In the genomic region with DNA sequence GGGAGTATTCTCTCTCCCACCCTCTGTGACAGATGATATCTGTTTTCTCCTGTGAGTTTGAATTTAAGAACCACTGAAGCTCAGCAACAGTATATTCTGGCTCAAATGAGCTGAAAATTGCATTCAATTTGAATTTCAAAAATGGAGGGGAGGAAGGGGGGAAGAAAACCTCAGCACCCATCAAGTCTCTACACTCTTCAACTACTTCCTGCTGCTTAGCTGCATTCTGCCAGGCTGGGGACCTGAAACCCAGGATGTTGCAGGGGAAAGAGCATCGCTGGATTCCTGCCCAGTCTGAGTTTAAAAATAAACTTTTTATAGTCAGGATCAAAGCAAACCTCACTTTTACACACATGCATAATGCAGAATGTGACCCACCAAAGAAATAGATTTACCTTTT, we compare ENCODE assay signal across 22 cellular contexts.
DNase-seq lines count a peak whose midpoint lies in the region; FAIRE-seq and TF ChIP-seq lines count a peak whose summit lies in the region.
"Had no signal": no experiment of that assay in that cellular context is flagged by ENCODE, and none has a peak within 500 bp of the region (broad histone marks: within the 10 kb centered on the region; RNA-seq: fewer than 3 reads in every experiment).

No MANE protein-coding gene starts in this region.

- no peak overlapping the region for H2BK5ac ChIP-seq in H1 (ENCODE audit: low read depth, low read length)

- FAIRE-seq in H1 (lab: Jason Lieb, UNC): peak; percentile 13
- FAIRE-seq: A549, GM18507 had no signal

- no peak overlapping the region for H2BK120ac ChIP-seq in H1 (replicated peaks; ENCODE audit: low read depth, low read length)

- POLR2A ChIA-PET in H1 (lab: Charles Lee; ENCODE audit: partially characterized antibody): interaction anchor here (0.6 kb wide), 1 partner anchor 11 kb away, joined by 3 read pairs; no protein-coding TSS in a partner anchor

- no peaks in the 10 kb centered on the region for H3K23me2 ChIP-seq in H1 (ENCODE audit: low read depth, low read length)

- CTCF ChIA-PET in H1 (lab: Charles Lee; ENCODE audit: partially characterized antibody): interaction anchor here (0.6 to 1.4 kb wide), 8 partner anchors 11 to 191 kb away, joined by 3 to 5 read pairs (median 4); no protein-coding TSS in a partner anchor

- no peak overlapping the region for H3K4me2 ChIP-seq in H1 (ENCODE audit: insufficient read depth in 1 of 2, low read depth in 2 of 2, low read length in 2 of 2)
- H3K4me2 ChIP-seq: A549, PC-9 had no signal

- H2BK20ac ChIP-seq in H1 (ENCODE audit: low read length): no peak overlapping the region

- no peaks in the 10 kb centered on the region for H3K79me2 ChIP-seq in H1 (ENCODE audit: control insufficient read depth in 1 of 2, insufficient read depth in 2 of 2, low read length in 2 of 2)

- H3K9ac ChIP-seq in H1 (replicated peaks in 1 of 4; ENCODE audit: extremely low read depth in 1 of 4, low read depth in 3 of 4, low read length in 3 of 4): no peak overlapping the region
- H3K9ac ChIP-seq in colonic mucosa (ENCODE audit: low read depth in 2 of 2, low read length in 2 of 2): no peak overlapping the region
- H3K9ac ChIP-seq: GM23248 had no signal

- 31% methylated on average over 1 of the region's 1 CpG; no CpG with 5 or more reads in 1 of the 2 experiments for WGBS in H1 (ENCODE audit: extremely low coverage in 1 of 2, insufficient coverage in 1 of 2, insufficient read length in 1 of 2, insufficient replicate concordance in 2 of 2, low coverage in 1 of 2, low lambda C conversion rate in 2 of 2, missing lambda C conversion rate in 1 of 2), 2 experiments

- DNase-seq in H4 (ENCODE audit: low spot score) (peak; percentile 6), M059J (ENCODE audit: low read depth) (peak; percentile 21), H1 (ENCODE audit: low read depth in 1 of 2, low spot score in 2 of 2) (no peak), left kidney (ENCODE audit: low read depth, low spot score) (peak; percentile 20), colonic mucosa (no peak), activated gamma-delta T cell treated with Interleukin-2 at 50 U/mL for 16 hours (no peak), KG1 (lab: John Stamatoyannopoulos, UW) (no peak), A172 (ENCODE audit: low spot score) (no peak)
- DNase-seq: C1 segment of cervical spinal cord; CD4-positive, alpha-beta memory T cell; COR-L47; DMS53; GM23248; MV-4-11; NCI-H1105; NCI-H2029; NCI-H446 treated with DMSO at 0.1 percent for 48 hours; NCI-H526; PC-9; Right ventricle myocardium superior had no signal

- no peak overlapping the region for H4K91ac ChIP-seq in H1 (replicated peaks; ENCODE audit: insufficient read length, low read length)

- intact Hi-C loops in colonic mucosa (cut with DNase I): no loop called here

- no peak overlapping the region for H3K23ac ChIP-seq in H1 (ENCODE audit: insufficient read length)

- no peak for TF ChIP-seq EP300 in H1 (IDR thresholded peaks at IDR 0.05; ENCODE audit: borderline replicate concordance in 1 of 2, low read depth in 2 of 2, low read length in 2 of 2)

- H3K18ac ChIP-seq in H1 (ENCODE audit: extremely low read depth, low read length): no peak overlapping the region; the same call in 1 of the 2 replicates

- H3K4me3 ChIP-seq in H1 (ENCODE audit: extremely low read depth in 1 of 4, insufficient read depth in 2 of 4, low read depth in 3 of 4, low read length in 4 of 4): no peak overlapping the region
- no peak overlapping the region for H3K4me3 ChIP-seq in colonic mucosa
- H3K4me3 ChIP-seq: A549, GM23248, PC-9 had no signal

- H2AFZ ChIP-seq in H1 (ENCODE audit: low read length): no peak overlapping the region
- H2AFZ ChIP-seq: GM23248, PC-9 had no signal

- H3K27ac ChIP-seq in H1 (ENCODE audit: low read depth, low read length): no peak overlapping the region
- H3K27ac ChIP-seq in colonic mucosa: no peak overlapping the region
- H3K27ac ChIP-seq: A549, GM23248, PC-9 had no signal

- no peaks in the 10 kb centered on the region for H3K9me3 ChIP-seq in H1 (ENCODE audit: insufficient read depth in 2 of 2, low read depth in 1 of 2, low read length in 1 of 2)
- H3K9me3 ChIP-seq in colonic mucosa: no peaks in the 10 kb centered on the region
- H3K9me3 ChIP-seq: A549 had no signal

- no peak overlapping the region for H2BK15ac ChIP-seq in H1 (ENCODE audit: low read length)

- H3K79me1 ChIP-seq in H1 (ENCODE audit: low read depth, low read length): no peaks in the 10 kb centered on the region

- TF ChIP-seq RAD21 in H1 (IDR thresholded peaks at IDR 0.05 in 1 of 2, conservative IDR thresholded peaks at IDR 0.05 in 1 of 2; ENCODE audit: low read depth in 2 of 2, low read length in 2 of 2): no peak

- H4K20me1 ChIP-seq in H1 (replicated peaks in 1 of 2; ENCODE audit: control insufficient read depth in 1 of 2, insufficient read depth in 2 of 2, low read length in 2 of 2): no peaks in the 10 kb centered on the region

- peaks cover 0 to 10% (median 5%) of the 10 kb centered on the region in 4 experiments; a peak in 3 of 7 replicates for H3K4me1 ChIP-seq in H1 (replicated peaks in 1 of 4; ENCODE audit: control insufficient read depth in 3 of 4, insufficient read depth in 4 of 4, low read length in 3 of 4)
- H3K4me1 ChIP-seq in colonic mucosa: no peaks in the 10 kb centered on the region
- H3K4me1 ChIP-seq: A549 had no signal

- no peak overlapping the region for H4K8ac ChIP-seq in H1 (ENCODE audit: extremely low read depth, insufficient read depth, low read length)

- no peak overlapping the region for H2AK5ac ChIP-seq in H1 (ENCODE audit: low read depth, low read length)

- TF ChIP-seq POLR2A in H1 (IDR thresholded peaks at IDR 0.05; ENCODE audit: control extremely low read depth in 1 of 2, low read depth in 2 of 2, low read length in 2 of 2): no peak

- no peaks in the 10 kb centered on the region for H3K36me3 ChIP-seq in H1 (ENCODE audit: control insufficient read depth in 2 of 4, insufficient read depth in 4 of 4, low read length in 3 of 4)
- H3K36me3 ChIP-seq in colonic mucosa: no peaks in the 10 kb centered on the region

- no peak overlapping the region for H3K4ac ChIP-seq in H1 (replicated peaks; ENCODE audit: insufficient read length, low read depth, low read length)

- H3K27me3 ChIP-seq in H1 (replicated peaks in 1 of 4; ENCODE audit: control insufficient read depth in 3 of 4, extremely low read depth in 1 of 4, insufficient read depth in 3 of 4, low read length in 3 of 4): no peaks in the 10 kb centered on the region
- no peaks in the 10 kb centered on the region for H3K27me3 ChIP-seq in colonic mucosa

- H4K5ac ChIP-seq in H1 (ENCODE audit: insufficient read length, low read depth, low read length): no peak overlapping the region

- no peak overlapping the region for H3K14ac ChIP-seq in H1 (ENCODE audit: insufficient read length)

- no peak overlapping the region for H2BK12ac ChIP-seq in H1 (ENCODE audit: low read depth, low read length)

- no peak overlapping the region for H3K56ac ChIP-seq in H1 (replicated peaks; ENCODE audit: insufficient read length, low read depth, low read length)

- TF ChIP-seq CTCF in H1 (IDR thresholded peaks at IDR 0.05; ENCODE audit: control extremely low read depth in 1 of 3, insufficient read depth in 1 of 3, low read depth in 1 of 3, low read length in 3 of 3) (no peak), colonic mucosa (IDR thresholded peaks at IDR 0.05) (no peak)

TF ChIP-seq in H1, 55 proteins besides CTCF, POLR2A, EP300 and RAD21:
- TF ChIP-seq MAX (IDR thresholded peaks at IDR 0.05) (no peak), ATF3 (IDR thresholded peaks at IDR 0.05; ENCODE audit: insufficient read depth, low read depth, low read length) (no peak), CTBP2 (IDR thresholded peaks at IDR 0.05; ENCODE audit: borderline replicate concordance, insufficient read depth, insufficient read length, low read length) (no peak), SP2 (IDR thresholded peaks at IDR 0.05; ENCODE audit: low read length) (no peak), JUN (IDR thresholded peaks at IDR 0.05; ENCODE audit: low read depth, low read length) (no peak), USF2 (IDR thresholded peaks at IDR 0.05; ENCODE audit: low read length) (no peak), SIRT6 (IDR thresholded peaks at IDR 0.05; ENCODE audit: low read length) (no peak), HDAC2 (IDR thresholded peaks at IDR 0.05; ENCODE audit: borderline replicate concordance in 1 of 2, low read depth in 2 of 2, low read length in 2 of 2) (no peak), HDAC6 (IDR thresholded peaks at IDR 0.05; ENCODE audit: low read depth, low read length) (no peak), SRF (IDR thresholded peaks at IDR 0.05; ENCODE audit: low read depth, low read length) (no peak), BRCA1 (IDR thresholded peaks at IDR 0.05; ENCODE audit: low read depth, low read length) (no peak), BCL11A (IDR thresholded peaks at IDR 0.05; ENCODE audit: low read depth in 2 of 2, low read length in 2 of 2) (no peak), TAF7 (optimal IDR thresholded peaks at IDR 0.05; ENCODE audit: borderline replicate concordance, low read depth, low read length) (no peak), RFX5 (IDR thresholded peaks at IDR 0.05; ENCODE audit: borderline replicate concordance, low read depth, low read length) (no peak)

Comparison
In these comparisons a context has a peak if more than half of its experiments do, and no peak if none do; other contexts are left out.
1. DNase-seq: peak in H4 (single experiment), M059J (single experiment) and left kidney (single experiment); none in H1 (0 of 2), colonic mucosa (single experiment), activated gamma-delta T cell treated with Interleukin-2 at 50 U/mL for 16 hours (single experiment), KG1 (single experiment) and A172 (single experiment).